In the genomic region with DNA sequence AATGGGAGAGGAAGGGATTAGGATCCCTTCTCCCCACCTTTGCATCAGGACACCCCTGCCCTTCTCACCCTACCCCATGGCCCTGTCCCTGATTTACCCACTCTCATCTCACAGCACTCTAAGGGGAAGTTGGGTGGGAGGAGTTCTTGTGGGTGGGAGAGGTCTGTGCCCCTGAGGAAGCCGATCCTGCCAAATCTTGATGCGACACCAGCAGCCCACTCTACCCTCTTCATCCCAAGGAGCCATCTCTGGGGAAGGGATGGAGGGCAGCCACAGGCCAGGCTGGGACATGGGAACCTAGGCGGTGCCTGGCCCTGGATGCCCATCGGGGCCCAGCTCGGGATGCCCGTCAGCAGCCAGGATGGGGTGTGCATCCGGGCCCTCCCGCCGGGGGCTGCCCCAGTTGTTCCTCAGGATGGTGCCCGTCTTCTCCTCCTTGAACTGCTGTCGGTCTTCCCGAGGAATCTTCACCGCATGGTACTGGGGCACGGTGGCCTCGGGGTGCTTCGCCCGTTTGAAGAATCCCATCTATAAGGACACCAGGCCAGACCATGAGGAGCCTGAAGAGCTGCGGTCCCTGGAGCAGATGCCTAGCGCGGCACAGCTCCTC, we compare ENCODE assay signal across 29 cellular contexts. TPM values are rescaled to one million over a fixed set of nuclear protein-coding genes. Genes with fewer than 3 reads are reported as not detected.
DNase-seq lines count a peak whose midpoint lies in the region; ATAC-seq, FAIRE-seq and TF ChIP-seq lines count a peak whose summit lies in the region.
"Had no signal": no experiment of that assay in that cellular context is flagged by ENCODE, and none has a peak within 500 bp of the region (broad histone marks: within the 10 kb centered on the region; RNA-seq: fewer than 3 reads in every experiment).

No MANE protein-coding gene starts in this region.

- no peaks in the 10 kb centered on the region for H4K20me1 ChIP-seq in HepG2 (ENCODE audit: insufficient read depth, low read length)

- no peak for ATAC-seq in heart left ventricle
- ATAC-seq in HepG2 = no peak
- no peak for ATAC-seq in GM18868 (IDR thresholded peaks at IDR 0.05; ENCODE audit: unreplicated experiment)
- ATAC-seq in GM21825 (IDR thresholded peaks at IDR 0.05; ENCODE audit: unreplicated experiment) = no peak
- ATAC-seq in activated CD8-positive, alpha-beta T cell treated with anti-CD3 and anti-CD28 coated beads for 36 hours = no peak
- ATAC-seq: GM23338 had no signal

- intact Hi-C loops in cardiac septum (cut with DNase I) (loop anchor here (2.0 kb wide), 1 partner anchor 16 kb away; no protein-coding TSS in a partner anchor), heart left ventricle (cut with DNase I) (loop anchor here in 4 of 10 donors (5.0 kb wide), 1 partner anchor 37 kb away; a partner anchor contains a TSS), HepG2 (cut with micrococcal nuclease; ENCODE audit: unreplicated experiment) (no loop called here), posterior vena cava (cut with DNase I) (loop anchor here in 1 of 2 donors (5.0 kb wide), 1 partner anchor 42 kb away; a partner anchor contains a TSS)
- intact Hi-C loops in activated CD8-positive, alpha-beta T cell treated with anti-CD3 and anti-CD28 coated beads for 36 hours (cut with micrococcal nuclease) = no loop called here

- TF ChIP-seq EP300 in HepG2 (IDR thresholded peaks at IDR 0.05; ENCODE audit: low read depth in 2 of 2, low read length in 2 of 2) = no peak
- no peak for TF ChIP-seq EP300 in HepG2 (CRISPR knock-in tag; IDR thresholded peaks at IDR 0.05; ENCODE audit: borderline replicate concordance)

- H3K4me3 Mint-ChIP-seq in activated CD8-positive, alpha-beta T cell treated with anti-CD3 and anti-CD28 coated beads for 36 hours = no peak overlapping the region
- H3K4me3 Mint-ChIP-seq: CD14-positive monocyte, GM23338, H9, HFFc6 had no signal

- no peak for FAIRE-seq in HepG2 (lab: Jason Lieb, UNC)
- FAIRE-seq: GM12892 had no signal

- H2AFZ ChIP-seq in HepG2 (ENCODE audit: low read length) = no peak overlapping the region
- H2AFZ ChIP-seq: GM23338 had no signal

- no peak overlapping the region for H3K4me2 ChIP-seq in HepG2 (ENCODE audit: low read depth, low read length)
- H3K4me2 ChIP-seq: GM23338 had no signal

- H3K27ac ChIP-seq in heart left ventricle (no peak overlapping the region), HepG2 (ENCODE audit: extremely low read length, insufficient read depth, low read length) (no peak overlapping the region)
- H3K27ac ChIP-seq: 22Rv1 had no signal

- H3K4me1 Mint-ChIP-seq in activated CD8-positive, alpha-beta T cell treated with anti-CD3 and anti-CD28 coated beads for 36 hours (ENCODE audit: low read depth) = peaks cover 17% of the 10 kb centered on the region

- CTCF ChIA-PET in HepG2 (lab: Yijun Ruan, JAX; ENCODE audit: low intra/inter-chr PET ratio, low total read pairs) = no interaction called here
- CTCF ChIA-PET in activated CD8-positive, alpha-beta T cell treated with anti-CD3 and anti-CD28 coated beads for 36 hours (lab: Charles Lee) = no interaction called here

- no peaks in the 10 kb centered on the region for H3K36me3 Mint-ChIP-seq in activated CD8-positive, alpha-beta T cell treated with anti-CD3 and anti-CD28 coated beads for 36 hours (ENCODE audit: low read depth)

- peaks cover 10% of the 10 kb centered on the region for H3K27me3 Mint-ChIP-seq in activated CD8-positive, alpha-beta T cell treated with anti-CD3 and anti-CD28 coated beads for 36 hours

- H3K27ac Mint-ChIP-seq in activated CD8-positive, alpha-beta T cell treated with anti-CD3 and anti-CD28 coated beads for 36 hours = no peak overlapping the region
- H3K27ac Mint-ChIP-seq: CD14-positive monocyte, GM23338, HFFc6 had no signal

- in situ Hi-C loops in HepG2 (cut with HindIII; ENCODE audit: extremely low pct_ligation_motif_present, low pct_unique_long_range_greater_than_20kb) = no loop called here

- peaks cover 7% of the 10 kb centered on the region for H3K79me2 ChIP-seq in HepG2 (ENCODE audit: insufficient read depth, low read length)

- peak; percentile 69 for DNase-seq in cardiac septum (ENCODE audit: low spot score)
- no peak for DNase-seq in heart left ventricle
- no peak for DNase-seq in HepG2 (ENCODE audit: low spot score)
- peak; percentile 68 for DNase-seq in posterior vena cava (ENCODE audit: low spot score)
- no peak for DNase-seq in activated CD8-positive, alpha-beta T cell treated with anti-CD3 and anti-CD28 coated beads for 36 hours
- DNase-seq in putamen (ENCODE audit: low spot score) = no peak
- DNase-seq: BE2C, Calu3, DMS153, DND-41, H9, HFFc6, IMR-90, KG1, MG63, NCI-H1048, NCI-H1417, NCI-H1694, NCI-H2029 treated with DMSO at 0.1 percent for 48 hours, NCI-H526 treated with DMSO at 0.1 percent for 48 hours, Right ventricle myocardium superior, RPMI8226 had no signal

- H3K4me3 ChIP-seq in heart left ventricle (no peak overlapping the region), HepG2 (replicated peaks in 1 of 3; ENCODE audit: insufficient read depth in 1 of 3, low read depth in 2 of 3, low read length in 3 of 3) (no peak overlapping the region)
- H3K4me3 ChIP-seq: GM23338, MG63 had no signal

- POLR2A ChIA-PET in HepG2 (lab: Yijun Ruan, JAX) = no interaction called here
- POLR2A ChIA-PET in activated CD8-positive, alpha-beta T cell treated with anti-CD3 and anti-CD28 coated beads for 36 hours (lab: Charles Lee) = no interaction called here

- no peak for TF ChIP-seq RAD21 in HepG2 (CRISPR knock-in tag; IDR thresholded peaks at IDR 0.05)

- peaks cover 0 to 24% (median 7%) of the 10 kb centered on the region in 12 donors for H3K4me1 ChIP-seq in heart left ventricle
- peaks cover 22% of the 10 kb centered on the region for H3K4me1 ChIP-seq in HepG2 (ENCODE audit: insufficient read depth, low read length)
- H3K4me1 ChIP-seq: BE2C had no signal

- H3K9me3 ChIP-seq in heart left ventricle (no peaks in the 10 kb centered on the region), HepG2 (ENCODE audit: low read length) (no peaks in the 10 kb centered on the region)
- H3K9me3 ChIP-seq: BE2C, MG63 had no signal

- BruUV-seq in HepG2 (replicated peaks; lab: Mats Ljungman, UMichigan) = no TSS peak

- TF ChIP-seq CTCF in heart left ventricle (IDR thresholded peaks at IDR 0.05) = no peak
- TF ChIP-seq CTCF in HepG2 (CRISPR knock-in tag; IDR thresholded peaks at IDR 0.05) = no peak
- no peak for TF ChIP-seq CTCF in activated CD8-positive, alpha-beta T cell treated with anti-CD3 and anti-CD28 coated beads for 36 hours (IDR thresholded peaks at IDR 0.05)

- no peak for TF ChIP-seq POLR2A in heart left ventricle (IDR thresholded peaks at IDR 0.05)
- TF ChIP-seq POLR2A in HepG2 (IDR thresholded peaks at IDR 0.05; ENCODE audit: insufficient read depth in 1 of 2, low read depth in 2 of 2, low read length in 2 of 2) = no peak

- 90 to 93% (median 91%) methylated on average over 11 to 20 of the region's 20 CpGs for WGBS in heart left ventricle, 4 donors
- 89% methylated on average over 15 of the region's 20 CpGs for WGBS in HepG2 (ENCODE audit: low lambda C conversion rate)

- H3K9me3 Mint-ChIP-seq in activated CD8-positive, alpha-beta T cell treated with anti-CD3 and anti-CD28 coated beads for 36 hours = no peaks in the 10 kb centered on the region
- H3K9me3 Mint-ChIP-seq: CD14-positive monocyte, GM23338, H9, HFFc6 had no signal

- no peaks in the 10 kb centered on the region for H3K27me3 ChIP-seq in heart left ventricle
- H3K27me3 ChIP-seq in HepG2 (ENCODE audit: control insufficient read depth in 1 of 2, insufficient read depth in 2 of 2, low read length in 2 of 2) = no peaks in the 10 kb centered on the region; a peak in 1 of 5 replicates
- H3K27me3 ChIP-seq: MG63 had no signal

- H3K9ac ChIP-seq in HepG2 (ENCODE audit: insufficient read depth, low read depth, low read length) = no peak overlapping the region

- H3K36me3 ChIP-seq in heart left ventricle (peaks cover 0 to 47% (median 24%) of the 10 kb centered on the region in 9 donors), HepG2 (replicated peaks in 1 of 2; ENCODE audit: control insufficient read depth in 1 of 2, insufficient read depth in 2 of 2, low read length in 2 of 2) (peaks cover 0 to 3% of the 10 kb centered on the region in 2 experiments; a peak in 1 of 5 replicates)
- H3K36me3 ChIP-seq: BE2C had no signal

RNA-seq across cellular contexts. Expression of a gene that starts 22.8 kb away (rescaled TPM):
- 806 TPM for total RNA-seq in cardiac septum
- 1,000 to 10,000 TPM in 1 of 9 donors, 100 to 1,000 TPM in 8; 199 to 1,007 (median 620) TPM for total RNA-seq in heart left ventricle
- 100 to 1,000 TPM; 173 to 573 TPM for polyA plus RNA-seq in heart left ventricle
- 0.24 and 0.75 TPM in 2 replicates for total RNA-seq in HepG2 (2016; rRNA removed; fragmentation: Illumina TruSeq; extraction: Trizol)
- not detected in 2 replicates for total RNA-seq in HepG2 (2016; cell fraction: cytosol; rRNA removed; fragmentation: Illumina TruSeq; extraction: Trizol; ENCODE audit: low read depth)
- total RNA-seq in HepG2 (2016; cell fraction: insoluble cytoplasmic fraction; rRNA removed; fragmentation: Illumina TruSeq; extraction: Trizol) = 0.15 and 0.35 TPM in 2 replicates
- total RNA-seq in HepG2 (2016; cell fraction: membrane; rRNA removed; fragmentation: Illumina TruSeq; extraction: Trizol) = 0.03 and 0.14 TPM in 2 replicates
- 1.3 and 1.5 TPM in 2 replicates for total RNA-seq in HepG2 (2016; cell fraction: nucleus; rRNA removed; fragmentation: Illumina TruSeq; extraction: Trizol)
- 0.65 and 1.8 TPM in 2 replicates for polyA plus RNA-seq in HepG2 (2011; rRNA removed)
- polyA plus RNA-seq in HepG2 (2011; cell fraction: cytosol; rRNA removed) = 0.16 and 0.28 TPM in 2 replicates
- polyA plus RNA-seq in HepG2 (2011; cell fraction: nucleus; rRNA removed) = 12.1 and 12.6 TPM in 2 replicates
- 1.1 and 1.2 TPM in 2 replicates for polyA plus RNA-seq in HepG2 (2012)
- not detected in 2 replicates for polyA plus RNA-seq in HepG2 (2016; cell fraction: cytosol; fragmentation: Illumina TruSeq; extraction: Trizol; ENCODE audit: low read depth)
- 0.28 TPM in 1 of 2 replicates, not detected in the other for polyA plus RNA-seq in HepG2 (2016; cell fraction: insoluble cytoplasmic fraction; fragmentation: Illumina TruSeq; extraction: Trizol; ENCODE audit: low read depth)
- polyA plus RNA-seq in HepG2 (2016; cell fraction: membrane; fragmentation: Illumina TruSeq; extraction: Trizol; ENCODE audit: low read depth) = not detected in 2 replicates
- polyA plus RNA-seq in HepG2 (2016; cell fraction: nucleus; fragmentation: Illumina TruSeq; extraction: Trizol; ENCODE audit: insufficient read depth, low read depth) = 1.7 and 2.7 TPM in 2 replicates
- polyA minus RNA-seq in HepG2 (2011; rRNA and poly(A)+ RNA removed; ENCODE audit: low replicate concordance) = 1.4 and 1.9 TPM in 2 replicates
- not detected in 2 replicates for polyA minus RNA-seq in HepG2 (2011; cell fraction: cytosol; rRNA and poly(A)+ RNA removed)
- 2.2 and 3.1 TPM in 2 replicates for polyA minus RNA-seq in HepG2 (2011; cell fraction: nucleus; rRNA and poly(A)+ RNA removed)
- 100 to 1,000 TPM; 497 to 570 TPM for total RNA-seq in posterior vena cava
- total RNA-seq in activated CD8-positive, alpha-beta T cell treated with anti-CD3 and anti-CD28 coated beads for 36 hours = 1 to 10 TPM; 4.3 to 4.8 TPM

RNA-seq across cellular contexts. Expression of a gene that starts 31.0 kb away (rescaled TPM):
- total RNA-seq in cardiac septum = 97.7 TPM
- total RNA-seq in heart left ventricle = 100 to 1,000 TPM in 5 of 9 donors, 10 to 100 TPM in 4; 71.3 to 173 (median 131) TPM
- 100 to 1,000 TPM; 187 to 314 TPM for polyA plus RNA-seq in heart left ventricle
- 95.3 and 99.7 TPM in 2 replicates for total RNA-seq in HepG2 (2016; rRNA removed; fragmentation: Illumina TruSeq; extraction: Trizol)
- total RNA-seq in HepG2 (2016; cell fraction: cytosol; rRNA removed; fragmentation: Illumina TruSeq; extraction: Trizol; ENCODE audit: low read depth) = 118 and 144 TPM in 2 replicates
- total RNA-seq in HepG2 (2016; cell fraction: insoluble cytoplasmic fraction; rRNA removed; fragmentation: Illumina TruSeq; extraction: Trizol) = 97.9 and 110 TPM in 2 replicates
- total RNA-seq in HepG2 (2016; cell fraction: membrane; rRNA removed; fragmentation: Illumina TruSeq; extraction: Trizol) = 102 and 108 TPM in 2 replicates
- total RNA-seq in HepG2 (2016; cell fraction: nucleus; rRNA removed; fragmentation: Illumina TruSeq; extraction: Trizol) = 34.2 and 48.7 TPM in 2 replicates
- polyA plus RNA-seq in HepG2 (2011; rRNA removed) = 50.5 and 55.1 TPM in 2 replicates
- 74.9 and 112 TPM in 2 replicates for polyA plus RNA-seq in HepG2 (2011; cell fraction: cytosol; rRNA removed)
- polyA plus RNA-seq in HepG2 (2011; cell fraction: nucleus; rRNA removed) = 22.5 and 27.2 TPM in 2 replicates
- 34.8 and 38.2 TPM in 2 replicates for polyA plus RNA-seq in HepG2 (2012)
- 149 and 162 TPM in 2 replicates for polyA plus RNA-seq in HepG2 (2016; cell fraction: cytosol; fragmentation: Illumina TruSeq; extraction: Trizol; ENCODE audit: low read depth)
- 107 and 112 TPM in 2 replicates for polyA plus RNA-seq in HepG2 (2016; cell fraction: insoluble cytoplasmic fraction; fragmentation: Illumina TruSeq; extraction: Trizol; ENCODE audit: low read depth)
- polyA plus RNA-seq in HepG2 (2016; cell fraction: membrane; fragmentation: Illumina TruSeq; extraction: Trizol; ENCODE audit: low read depth) = 91.5 and 100 TPM in 2 replicates
- 64.2 and 67.2 TPM in 2 replicates for polyA plus RNA-seq in HepG2 (2016; cell fraction: nucleus; fragmentation: Illumina TruSeq; extraction: Trizol; ENCODE audit: insufficient read depth, low read depth)
- 21.9 and 89.7 TPM in 2 replicates for polyA minus RNA-seq in HepG2 (2011; rRNA and poly(A)+ RNA removed; ENCODE audit: low replicate concordance)
- polyA minus RNA-seq in HepG2 (2011; cell fraction: cytosol; rRNA and poly(A)+ RNA removed) = 6.7 and 11.0 TPM in 2 replicates
- 7.8 and 8.2 TPM in 2 replicates for polyA minus RNA-seq in HepG2 (2011; cell fraction: nucleus; rRNA and poly(A)+ RNA removed)
- total RNA-seq in posterior vena cava = 100 to 1,000 TPM; 115 to 118 TPM
- 10 to 100 TPM; 79.0 to 84.6 TPM for total RNA-seq in activated CD8-positive, alpha-beta T cell treated with anti-CD3 and anti-CD28 coated beads for 36 hours

RNA-seq across cellular contexts. Expression of a gene that starts 35.3 kb away (rescaled TPM):
- total RNA-seq in cardiac septum = 26.3 TPM
- total RNA-seq in heart left ventricle = 10 to 100 TPM in 8 of 9 donors, 1 to 10 TPM in 1; 5.9 to 20.5 (median 16.2) TPM
- 10 to 100 TPM; 25.8 to 42.4 TPM for polyA plus RNA-seq in heart left ventricle
- 1.0 and 2.6 TPM in 2 replicates for total RNA-seq in HepG2 (2016; rRNA removed; fragmentation: Illumina TruSeq; extraction: Trizol)
- total RNA-seq in HepG2 (2016; cell fraction: cytosol; rRNA removed; fragmentation: Illumina TruSeq; extraction: Trizol; ENCODE audit: low read depth) = 1.2 and 1.5 TPM in 2 replicates
- 1.2 and 2.6 TPM in 2 replicates for total RNA-seq in HepG2 (2016; cell fraction: insoluble cytoplasmic fraction; rRNA removed; fragmentation: Illumina TruSeq; extraction: Trizol)
- total RNA-seq in HepG2 (2016; cell fraction: membrane; rRNA removed; fragmentation: Illumina TruSeq; extraction: Trizol) = 1.3 and 1.5 TPM in 2 replicates
- total RNA-seq in HepG2 (2016; cell fraction: nucleus; rRNA removed; fragmentation: Illumina TruSeq; extraction: Trizol) = 4.5 and 6.2 TPM in 2 replicates
- polyA plus RNA-seq in HepG2 (2011; rRNA removed) = 5.7 TPM in 2 replicates
- polyA plus RNA-seq in HepG2 (2011; cell fraction: cytosol; rRNA removed) = 2.4 and 3.4 TPM in 2 replicates
- polyA plus RNA-seq in HepG2 (2011; cell fraction: nucleus; rRNA removed) = 17.8 and 19.4 TPM in 2 replicates
- 3.3 and 4.2 TPM in 2 replicates for polyA plus RNA-seq in HepG2 (2012)
- 0.41 and 0.84 TPM in 2 replicates for polyA plus RNA-seq in HepG2 (2016; cell fraction: cytosol; fragmentation: Illumina TruSeq; extraction: Trizol; ENCODE audit: low read depth)
- 0.71 and 0.91 TPM in 2 replicates for polyA plus RNA-seq in HepG2 (2016; cell fraction: insoluble cytoplasmic fraction; fragmentation: Illumina TruSeq; extraction: Trizol; ENCODE audit: low read depth)
- 1.0 and 1.1 TPM in 2 replicates for polyA plus RNA-seq in HepG2 (2016; cell fraction: membrane; fragmentation: Illumina TruSeq; extraction: Trizol; ENCODE audit: low read depth)
- polyA plus RNA-seq in HepG2 (2016; cell fraction: nucleus; fragmentation: Illumina TruSeq; extraction: Trizol; ENCODE audit: insufficient read depth, low read depth) = 9.3 and 11.2 TPM in 2 replicates
- 4.1 and 8.8 TPM in 2 replicates for polyA minus RNA-seq in HepG2 (2011; rRNA and poly(A)+ RNA removed; ENCODE audit: low replicate concordance)
- 0.53 and 0.79 TPM in 2 replicates for polyA minus RNA-seq in HepG2 (2011; cell fraction: cytosol; rRNA and poly(A)+ RNA removed)
- 11.6 and 16.1 TPM in 2 replicates for polyA minus RNA-seq in HepG2 (2011; cell fraction: nucleus; rRNA and poly(A)+ RNA removed)
- total RNA-seq in posterior vena cava = 10 to 100 TPM; 19.2 to 39.7 TPM
- total RNA-seq in activated CD8-positive, alpha-beta T cell treated with anti-CD3 and anti-CD28 coated beads for 36 hours = 1 to 10 TPM; 5.3 to 6.8 TPM

RNA-seq across cellular contexts. Expression of a gene that starts 43.9 kb away (rescaled TPM):
- total RNA-seq in cardiac septum = 914 TPM
- total RNA-seq in heart left ventricle = 1,000 to 10,000 TPM in 3 of 9 donors, 100 to 1,000 TPM in 6; 475 to 1,670 (median 767) TPM
- 1,000 to 10,000 TPM; 1,034 to 2,790 TPM for polyA plus RNA-seq in heart left ventricle
- total RNA-seq in HepG2 (2016; rRNA removed; fragmentation: Illumina TruSeq; extraction: Trizol) = 134 and 277 TPM in 2 replicates
- 129 and 132 TPM in 2 replicates for total RNA-seq in HepG2 (2016; cell fraction: cytosol; rRNA removed; fragmentation: Illumina TruSeq; extraction: Trizol; ENCODE audit: low read depth)
- 128 and 284 TPM in 2 replicates for total RNA-seq in HepG2 (2016; cell fraction: insoluble cytoplasmic fraction; rRNA removed; fragmentation: Illumina TruSeq; extraction: Trizol)
- 138 and 152 TPM in 2 replicates for total RNA-seq in HepG2 (2016; cell fraction: membrane; rRNA removed; fragmentation: Illumina TruSeq; extraction: Trizol)
- 203 and 224 TPM in 2 replicates for total RNA-seq in HepG2 (2016; cell fraction: nucleus; rRNA removed; fragmentation: Illumina TruSeq; extraction: Trizol)
- 211 and 234 TPM in 2 replicates for polyA plus RNA-seq in HepG2 (2011; rRNA removed)
- 424 and 444 TPM in 2 replicates for polyA plus RNA-seq in HepG2 (2011; cell fraction: cytosol; rRNA removed)
- polyA plus RNA-seq in HepG2 (2011; cell fraction: nucleus; rRNA removed) = 140 and 196 TPM in 2 replicates
- polyA plus RNA-seq in HepG2 (2012) = 226 and 283 TPM in 2 replicates
- 186 and 213 TPM in 2 replicates for polyA plus RNA-seq in HepG2 (2016; cell fraction: cytosol; fragmentation: Illumina TruSeq; extraction: Trizol; ENCODE audit: low read depth)
- polyA plus RNA-seq in HepG2 (2016; cell fraction: insoluble cytoplasmic fraction; fragmentation: Illumina TruSeq; extraction: Trizol; ENCODE audit: low read depth) = 153 and 161 TPM in 2 replicates
- 149 and 167 TPM in 2 replicates for polyA plus RNA-seq in HepG2 (2016; cell fraction: membrane; fragmentation: Illumina TruSeq; extraction: Trizol; ENCODE audit: low read depth)
- 381 and 422 TPM in 2 replicates for polyA plus RNA-seq in HepG2 (2016; cell fraction: nucleus; fragmentation: Illumina TruSeq; extraction: Trizol; ENCODE audit: insufficient read depth, low read depth)
- polyA minus RNA-seq in HepG2 (2011; rRNA and poly(A)+ RNA removed; ENCODE audit: low replicate concordance) = 159 and 211 TPM in 2 replicates
- polyA minus RNA-seq in HepG2 (2011; cell fraction: cytosol; rRNA and poly(A)+ RNA removed) = 94.7 and 99.2 TPM in 2 replicates
- polyA minus RNA-seq in HepG2 (2011; cell fraction: nucleus; rRNA and poly(A)+ RNA removed) = 47.0 and 55.9 TPM in 2 replicates
- 1,000 to 10,000 TPM; 1,385 to 1,570 TPM for total RNA-seq in posterior vena cava
- total RNA-seq in activated CD8-positive, alpha-beta T cell treated with anti-CD3 and anti-CD28 coated beads for 36 hours = 100 to 1,000 TPM in 1 of 2 experiments, 10 to 100 TPM in 1; 99.6 to 101 TPM

RNA-seq across cellular contexts. Expression of a gene that starts 48.2 kb away (rescaled TPM):
- not detected for total RNA-seq in cardiac septum
- not detected for total RNA-seq in heart left ventricle
- not detected for polyA plus RNA-seq in heart left ventricle
- total RNA-seq in HepG2 (2016; rRNA removed; fragmentation: Illumina TruSeq; extraction: Trizol) = not detected in 2 replicates
- total RNA-seq in HepG2 (2016; cell fraction: cytosol; rRNA removed; fragmentation: Illumina TruSeq; extraction: Trizol; ENCODE audit: low read depth) = not detected in 2 replicates
- not detected in 2 replicates for total RNA-seq in HepG2 (2016; cell fraction: insoluble cytoplasmic fraction; rRNA removed; fragmentation: Illumina TruSeq; extraction: Trizol)
- total RNA-seq in HepG2 (2016; cell fraction: membrane; rRNA removed; fragmentation: Illumina TruSeq; extraction: Trizol) = not detected in 2 replicates
- total RNA-seq in HepG2 (2016; cell fraction: nucleus; rRNA removed; fragmentation: Illumina TruSeq; extraction: Trizol) = not detected in 2 replicates
- not detected in 2 replicates for polyA plus RNA-seq in HepG2 (2011; rRNA removed)
- polyA plus RNA-seq in HepG2 (2011; cell fraction: cytosol; rRNA removed) = not detected in 2 replicates
- polyA plus RNA-seq in HepG2 (2011; cell fraction: nucleus; rRNA removed) = not detected in 2 replicates
- polyA plus RNA-seq in HepG2 (2012) = not detected in 2 replicates
- not detected in 2 replicates for polyA plus RNA-seq in HepG2 (2016; cell fraction: cytosol; fragmentation: Illumina TruSeq; extraction: Trizol; ENCODE audit: low read depth)
- not detected in 2 replicates for polyA plus RNA-seq in HepG2 (2016; cell fraction: insoluble cytoplasmic fraction; fragmentation: Illumina TruSeq; extraction: Trizol; ENCODE audit: low read depth)
- polyA plus RNA-seq in HepG2 (2016; cell fraction: membrane; fragmentation: Illumina TruSeq; extraction: Trizol; ENCODE audit: low read depth) = not detected in 2 replicates
- not detected in 2 replicates for polyA plus RNA-seq in HepG2 (2016; cell fraction: nucleus; fragmentation: Illumina TruSeq; extraction: Trizol; ENCODE audit: insufficient read depth, low read depth)
- polyA minus RNA-seq in HepG2 (2011; rRNA and poly(A)+ RNA removed; ENCODE audit: low replicate concordance) = not detected in 2 replicates
- polyA minus RNA-seq in HepG2 (2011; cell fraction: cytosol; rRNA and poly(A)+ RNA removed) = not detected in 2 replicates
- not detected in 2 replicates for polyA minus RNA-seq in HepG2 (2011; cell fraction: nucleus; rRNA and poly(A)+ RNA removed)
- not detected for total RNA-seq in posterior vena cava
- total RNA-seq in activated CD8-positive, alpha-beta T cell treated with anti-CD3 and anti-CD28 coated beads for 36 hours = not detected
- total RNA-seq: Calu3, GM23338, H9, HFFc6, IMR-90, NCI-H460, Right ventricle myocardium superior had no signal
- polyA plus RNA-seq: CD14-positive monocyte, GM23338, IMR-90 had no signal

Comparison
In these comparisons a context has a peak if more than half of its experiments do, and no peak if none do; other contexts are left out.
1. DNase-seq: peak in cardiac septum (single experiment) and posterior vena cava (single experiment); none in heart left ventricle (0 of 5), HepG2 (single experiment), activated CD8-positive, alpha-beta T cell treated with anti-CD3 and anti-CD28 coated beads for 36 hours (single experiment) and putamen (single experiment).
2. RNA of a gene that starts 22.8 kb away (total RNA-seq): 806 TPM in cardiac septum (single experiment), 199 to 1,007 TPM in heart left ventricle and 497 to 570 TPM in posterior vena cava; 4.3 to 4.8 TPM in activated CD8-positive, alpha-beta T cell treated with anti-CD3 and anti-CD28 coated beads for 36 hours and 0.03 to 1.5 TPM in HepG2; every median in the first group is over 10 times any median in the second.